In the genomic region with DNA sequence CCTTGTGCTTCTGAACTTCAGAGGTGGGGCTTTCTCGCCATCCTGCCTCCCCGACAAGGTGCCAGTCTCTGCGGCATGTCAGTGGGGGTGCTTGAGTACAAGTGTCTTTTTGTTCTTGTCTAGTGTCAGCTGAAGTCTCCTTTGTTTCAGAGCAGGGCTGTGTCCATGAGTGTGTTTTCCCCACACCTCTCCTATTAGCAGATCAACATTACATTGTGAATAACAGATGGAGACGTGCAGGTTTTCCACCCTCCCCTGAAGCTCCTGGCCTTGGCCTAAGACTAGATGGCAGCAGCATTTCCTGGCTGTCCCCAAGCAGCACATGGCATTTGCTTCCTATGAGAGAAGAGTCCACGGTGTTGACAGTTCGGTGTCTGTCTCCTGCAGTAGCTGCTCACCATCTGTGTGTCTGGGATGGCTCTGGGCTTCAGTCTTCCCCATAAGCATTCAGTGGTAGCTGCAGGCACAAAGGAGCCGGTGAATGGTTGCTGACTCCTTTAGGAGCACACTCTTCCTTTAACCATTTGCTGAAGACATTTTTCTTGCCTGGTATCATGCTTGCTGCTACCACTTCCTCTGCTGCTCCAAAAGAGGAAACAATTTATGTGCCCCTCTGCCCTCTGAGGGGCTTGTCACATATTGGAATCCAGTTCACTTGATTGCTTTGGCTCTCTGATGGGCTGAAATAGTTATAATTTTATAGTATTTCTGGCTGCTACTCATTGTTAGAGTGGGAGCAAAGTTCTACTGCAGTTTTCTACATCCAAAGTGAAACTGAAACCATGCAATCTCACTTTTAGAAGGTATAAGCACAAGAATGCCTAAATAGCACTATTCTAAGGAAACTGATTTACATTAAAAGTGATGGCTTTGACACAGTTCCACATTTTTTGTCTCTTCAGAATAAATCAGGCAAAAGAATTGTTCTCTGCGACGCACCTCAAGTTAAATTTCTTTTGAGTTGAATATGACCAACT, we compare ENCODE assay signal across 9 cellular contexts.
A peak's percentile ranks its signal among the peaks of the same experiment; 100 is the strongest.
DNase-seq lines count a peak whose midpoint lies in the region; ATAC-seq and TF ChIP-seq lines count a peak whose summit lies in the region.
"Had no signal": no experiment of that assay in that cellular context is flagged by ENCODE, and none has a peak within 500 bp of the region (broad histone marks: within the 10 kb centered on the region; RNA-seq: fewer than 3 reads in every experiment).

No MANE protein-coding gene starts in this region.

- H3K9ac ChIP-seq in mammary epithelial cell (ENCODE audit: insufficient read depth, low read length) = no peak overlapping the region

- peaks cover 8% of the 10 kb centered on the region for H3K4me1 Mint-ChIP-seq in MCF 10A (ENCODE audit: insufficient read depth, unreplicated experiment)

- dilution Hi-C loops in mammary epithelial cell (cut with HindIII; ENCODE audit: low sequenced_read_pairs) = no loop called here

- peaks cover 9% of the 10 kb centered on the region for H3K9me3 Mint-ChIP-seq in MCF 10A (ENCODE audit: unreplicated experiment)

- H3K27ac ChIP-seq in mammary epithelial cell (ENCODE audit: insufficient read depth, low read depth, low read length) (no peak overlapping the region), ascending aorta (no peak overlapping the region), left lung (no peak overlapping the region), vagina (no peak overlapping the region)

- CTCF ChIA-PET in MCF 10A (lab: Yijun Ruan, JAX) (interaction anchor here (0.7 kb wide), 1 partner anchor 59 kb away, joined by 3 read pairs; no protein-coding TSS in a partner anchor), mammary epithelial cell (lab: Charles Lee; ENCODE audit: low non-redundant PET) (no interaction called here)

- no peaks in the 10 kb centered on the region for H3K27me3 Mint-ChIP-seq in MCF 10A (ENCODE audit: insufficient read depth, unreplicated experiment)

- peak overlapping the region; percentile 32 for H3K27ac Mint-ChIP-seq in MCF 10A (ENCODE audit: low read depth, unreplicated experiment)

- H3K4me3 ChIP-seq in mammary epithelial cell (replicated peaks in 1 of 3; ENCODE audit: insufficient read depth in 1 of 3, low read depth in 2 of 3, low read length in 3 of 3) = no peak overlapping the region
- peak overlapping the region; percentile 13 to 35 for H3K4me3 ChIP-seq in ascending aorta
- H3K4me3 ChIP-seq in left lung = no peak overlapping the region
- H3K4me3 ChIP-seq in vagina = peak overlapping the region; percentile 27 to 37
- H3K4me3 ChIP-seq: lung had no signal

- H3K4me1 ChIP-seq in mammary epithelial cell (ENCODE audit: insufficient read depth, low read length) (no peaks in the 10 kb centered on the region), ascending aorta (no peaks in the 10 kb centered on the region), left lung (no peaks in the 10 kb centered on the region), vagina (no peaks in the 10 kb centered on the region)

- H4K20me1 ChIP-seq in mammary epithelial cell (ENCODE audit: insufficient read depth, low read length) = no peaks in the 10 kb centered on the region

- no peaks in the 10 kb centered on the region for H3K79me2 ChIP-seq in mammary epithelial cell (ENCODE audit: insufficient read depth, low read length)

- no peak overlapping the region for H2AFZ ChIP-seq in mammary epithelial cell (ENCODE audit: low read depth, low read length)

- BruUV-seq in MCF 10A (replicated peaks; lab: Mats Ljungman, UMichigan) = no TSS peak
- no TSS peak for BruUV-seq in mammary epithelial cell (replicated peaks; lab: Mats Ljungman, UMichigan)

- WGBS in mammary epithelial cell (ENCODE audit: low coverage, missing lambda C conversion rate) = 73% methylated on average over 8 of the region's 9 CpGs

- intact Hi-C loops in MCF 10A (cut with micrococcal nuclease) = no loop called here
- intact Hi-C loops in mammary epithelial cell (cut with micrococcal nuclease) = no loop called here
- intact Hi-C loops in ascending aorta (cut with DNase I) = no loop called here
- intact Hi-C loops in left lung (cut with DNase I) = no loop called here
- intact Hi-C loops in vagina (cut with DNase I) = no loop called here

- H3K36me3 ChIP-seq in mammary epithelial cell (ENCODE audit: insufficient read depth, low read length) = no peaks in the 10 kb centered on the region
- no peaks in the 10 kb centered on the region for H3K36me3 ChIP-seq in ascending aorta
- no peaks in the 10 kb centered on the region for H3K36me3 ChIP-seq in left lung
- no peaks in the 10 kb centered on the region for H3K36me3 ChIP-seq in vagina

- peak overlapping the region; percentile 50 for H3K4me3 Mint-ChIP-seq in MCF 10A (ENCODE audit: unreplicated experiment)

- H3K27me3 ChIP-seq in mammary epithelial cell (ENCODE audit: insufficient read depth, low read length) (no peaks in the 10 kb centered on the region), ascending aorta (no peaks in the 10 kb centered on the region), left lung (no peaks in the 10 kb centered on the region), vagina (no peaks in the 10 kb centered on the region)

- TF ChIP-seq POLR2A in vagina (IDR thresholded peaks at IDR 0.05) = no peak

- ATAC-seq in left lung (peak; percentile 50), omental fat pad (ENCODE audit: low FRiP score) (no peak)

- no peak overlapping the region for H3K4me2 ChIP-seq in mammary epithelial cell (ENCODE audit: insufficient read depth, low read depth, low read length)

- DNase-seq in MCF 10A (ENCODE audit: unreplicated experiment) (peak; percentile 20), mammary epithelial cell (no peak), ascending aorta (ENCODE audit: low spot score in 2 of 2) (no peak), left lung (no peak), vagina (ENCODE audit: extremely low spot score in 2 of 2) (no peak), NCI-H1105 treated with DMSO at 0.1 percent for 48 hours (lab: John Stamatoyannopoulos, UW) (no peak), omental fat pad (ENCODE audit: low spot score) (no peak), ureter (ENCODE audit: low spot score) (no peak)

- peaks cover 8% of the 10 kb centered on the region for H3K9me3 ChIP-seq in mammary epithelial cell (replicated peaks; ENCODE audit: insufficient read depth, low read length)
- no peaks in the 10 kb centered on the region for H3K9me3 ChIP-seq in ascending aorta
- no peaks in the 10 kb centered on the region for H3K9me3 ChIP-seq in left lung
- no peaks in the 10 kb centered on the region for H3K9me3 ChIP-seq in vagina

- TF ChIP-seq CTCF in MCF 10A (IDR thresholded peaks at IDR 0.05; ENCODE audit: unreplicated experiment) (no peak), mammary epithelial cell (conservative IDR thresholded peaks at IDR 0.05 in 1 of 2, IDR thresholded peaks at IDR 0.05 in 1 of 2; ENCODE audit: extremely low read depth in 1 of 2, insufficient read depth in 1 of 2, low read depth in 1 of 2, low read length in 2 of 2) (no peak), ascending aorta (IDR thresholded peaks at IDR 0.05) (no peak), left lung (IDR thresholded peaks at IDR 0.05) (no peak), vagina (IDR thresholded peaks at IDR 0.05) (no peak), omental fat pad (IDR thresholded peaks at IDR 0.05) (no peak)

- no peaks in the 10 kb centered on the region for H3K36me3 Mint-ChIP-seq in MCF 10A (ENCODE audit: insufficient read depth, unreplicated experiment)

- in situ Hi-C loops in mammary epithelial cell (cut with MboI; ENCODE audit: low sequenced_read_pairs in 2 of 2) = no loop called here

- POLR2A ChIA-PET in MCF 10A (lab: Yijun Ruan, JAX) = interaction anchor here (0.6 to 1.5 kb wide), 4 partner anchors 11 to 893 kb away, joined by 3 to 4 read pairs (median 3); no protein-coding TSS in a partner anchor

Comparison
In these comparisons a context has a peak if more than half of its experiments do, and no peak if none do; other contexts are left out.
1. H3K4me3 ChIP-seq: peak in ascending aorta (2 of 2) and vagina (2 of 2); none in mammary epithelial cell (0 of 3) and left lung (0 of 2).